9 cellular contexts compared by ENCODE assay signal in the genomic region with DNA sequence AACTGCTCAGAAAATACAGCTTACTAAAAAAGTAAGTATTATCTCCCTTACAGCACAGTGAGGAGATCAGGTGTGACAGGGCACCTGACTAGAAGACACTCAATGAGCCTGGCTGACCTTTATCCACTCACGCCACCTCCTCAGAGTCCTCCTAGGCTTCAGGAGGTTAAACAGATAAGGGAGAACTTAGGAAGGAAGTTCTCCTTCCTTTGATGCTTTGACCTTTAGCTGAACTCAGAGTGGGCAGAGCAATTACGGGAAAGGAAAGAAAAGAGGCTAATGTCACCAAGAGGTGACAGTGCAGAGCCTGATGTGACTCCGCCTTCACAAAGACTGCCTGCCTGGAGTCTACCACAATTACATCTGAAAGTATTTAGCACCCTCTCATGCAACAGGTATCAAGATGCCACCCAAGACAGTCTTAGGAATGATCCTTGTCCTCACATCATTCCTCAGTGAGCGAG. TPM values are rescaled to one million over a fixed set of nuclear protein-coding genes. Genes with fewer than 3 reads are reported as not detected.
DNase-seq lines count a peak whose midpoint lies in the region; ATAC-seq, FAIRE-seq and TF ChIP-seq lines count a peak whose summit lies in the region.
"Had no signal": no experiment of that assay in that cellular context is flagged by ENCODE, and none has a peak within 500 bp of the region (broad histone marks: within the 10 kb centered on the region; RNA-seq: fewer than 3 reads in every experiment).

No MANE protein-coding gene starts in this region.

- ATAC-seq in GM18909 (IDR thresholded peaks at IDR 0.05; ENCODE audit: poor library complexity, unreplicated experiment) (peak; percentile 37), HG02870 (IDR thresholded peaks at IDR 0.05; ENCODE audit: unreplicated experiment) (peak; percentile 28)
- peak; percentile 56 to 57 for ATAC-seq in natural killer cell treated with Interleukin-12 subunit alpha and Interleukin-12 subunit beta and Interleukin-15 and Interleukin-18, amount 100 ng/mL, for 72 hours

- CTCF ChIA-PET in GM10248 (lab: Yijun Ruan, JAX) = interaction anchor here (0.8 to 3.2 kb wide), 5 partner anchors 10 to 34 kb away, joined by 3 to 16 read pairs (median 14); no protein-coding TSS in a partner anchor

- intact Hi-C loops in kidney (cut with DNase I) (no loop called here), posterior cingulate gyrus (cut with DNase I) (no loop called here)

- no peaks in the 10 kb centered on the region for H3K36me3 Mint-ChIP-seq in natural killer cell treated with Interleukin-12 subunit alpha and Interleukin-12 subunit beta and Interleukin-15 and Interleukin-18, amount 100 ng/mL, for 72 hours

- H3K9me3 Mint-ChIP-seq in natural killer cell treated with Interleukin-12 subunit alpha and Interleukin-12 subunit beta and Interleukin-15 and Interleukin-18, amount 100 ng/mL, for 72 hours = no peaks in the 10 kb centered on the region

- H3K4me1 ChIP-seq in kidney (ENCODE audit: control insufficient read depth in 1 of 2, insufficient read depth in 1 of 2, low read depth in 1 of 2, low read length in 2 of 2) = peaks cover 23 to 40% of the 10 kb centered on the region in 2 donors

- FAIRE-seq in kidney (lab: Jason Lieb, UNC) = no peak
- FAIRE-seq: bronchial epithelial cell had no signal

- peak overlapping the region; percentile 96 for H3K4me3 Mint-ChIP-seq in natural killer cell treated with Interleukin-12 subunit alpha and Interleukin-12 subunit beta and Interleukin-15 and Interleukin-18, amount 100 ng/mL, for 72 hours

- DNase-seq in activated CD4-positive, alpha-beta T cell treated with anti-CD3 and anti-CD28 coated beads for 48 hours = peak; percentile 44
- DNase-seq in natural killer cell treated with Interleukin-12 subunit alpha and Interleukin-12 subunit beta and Interleukin-15 and Interleukin-18, amount 100 ng/mL, for 72 hours (ENCODE audit: low spot score) = peak; percentile 66
- DNase-seq in GM10248 (ENCODE audit: extremely low spot score) = no peak
- no peak for DNase-seq in amniotic stem cell (lab: John Stamatoyannopoulos, UW)
- no peak for DNase-seq in kidney
- no peak for DNase-seq in posterior cingulate gyrus

- POLR2A ChIA-PET in GM10248 (lab: Yijun Ruan, JAX) = interaction anchor here (0.5 to 1.8 kb wide), 2 partner anchors 30 to 37 kb away, joined by 4 to 7 read pairs; no protein-coding TSS in a partner anchor

- H3K9ac ChIP-seq in kidney (ENCODE audit: low read length in 2 of 2) = no peak overlapping the region

- peaks cover 61 to 79% of the 10 kb centered on the region in 2 donors for H3K4me1 Mint-ChIP-seq in natural killer cell treated with Interleukin-12 subunit alpha and Interleukin-12 subunit beta and Interleukin-15 and Interleukin-18, amount 100 ng/mL, for 72 hours (ENCODE audit: low read depth in 2 of 2)

- no peaks in the 10 kb centered on the region for H3K9me3 ChIP-seq in kidney (ENCODE audit: control insufficient read depth in 1 of 2, low read length in 2 of 2)

- TF ChIP-seq CTCF in GM10248 (IDR thresholded peaks at IDR 0.05; ENCODE audit: control extremely low read depth, extremely low read depth, low read depth, missing control alignments) (no peak), kidney (IDR thresholded peaks at IDR 0.05; ENCODE audit: borderline replicate concordance, extremely low read depth, insufficient read depth) (no peak)

- no peak overlapping the region for H3K27ac ChIP-seq in kidney (ENCODE audit: low read depth in 2 of 2, low read length in 2 of 2)

- H3K27ac Mint-ChIP-seq in natural killer cell treated with Interleukin-12 subunit alpha and Interleukin-12 subunit beta and Interleukin-15 and Interleukin-18, amount 100 ng/mL, for 72 hours = peak overlapping the region; percentile 99

- H3K27me3 Mint-ChIP-seq in natural killer cell treated with Interleukin-12 subunit alpha and Interleukin-12 subunit beta and Interleukin-15 and Interleukin-18, amount 100 ng/mL, for 72 hours = no peaks in the 10 kb centered on the region

- no peaks in the 10 kb centered on the region for H3K36me3 ChIP-seq in kidney (ENCODE audit: control insufficient read depth in 1 of 2, insufficient read depth in 2 of 2, low read length in 2 of 2)

- H3K4me3 ChIP-seq in kidney (ENCODE audit: low read length in 2 of 2) = no peak overlapping the region

RNA-seq across cellular contexts. Expression of a gene that starts 36.7 kb away (rescaled TPM):
- 10 to 100 TPM; 27.5 to 34.2 TPM for total RNA-seq in natural killer cell treated with Interleukin-12 subunit alpha and Interleukin-12 subunit beta and Interleukin-15 and Interleukin-18, amount 100 ng/mL, for 72 hours
- total RNA-seq in kidney = 68.5 TPM
- polyA plus RNA-seq in kidney (ENCODE audit: insufficient read depth, low read depth, low replicate concordance) = 30.4 TPM

Comparison
In these comparisons a context has a peak if more than half of its experiments do, and no peak if none do; other contexts are left out.
1. DNase-seq: peak in activated CD4-positive, alpha-beta T cell treated with anti-CD3 and anti-CD28 coated beads for 48 hours (single experiment) and natural killer cell treated with Interleukin-12 subunit alpha and Interleukin-12 subunit beta and Interleukin-15 and Interleukin-18, amount 100 ng/mL, for 72 hours (single experiment); none in GM10248 (single experiment), amniotic stem cell (single experiment), kidney (single experiment) and posterior cingulate gyrus (0 of 10).
2. Peak in every context shown above with its lines, with median percentiles within 50 percentile points of each other: ATAC-seq.